8 cellular contexts compared by ENCODE assay signal in the genomic region with DNA sequence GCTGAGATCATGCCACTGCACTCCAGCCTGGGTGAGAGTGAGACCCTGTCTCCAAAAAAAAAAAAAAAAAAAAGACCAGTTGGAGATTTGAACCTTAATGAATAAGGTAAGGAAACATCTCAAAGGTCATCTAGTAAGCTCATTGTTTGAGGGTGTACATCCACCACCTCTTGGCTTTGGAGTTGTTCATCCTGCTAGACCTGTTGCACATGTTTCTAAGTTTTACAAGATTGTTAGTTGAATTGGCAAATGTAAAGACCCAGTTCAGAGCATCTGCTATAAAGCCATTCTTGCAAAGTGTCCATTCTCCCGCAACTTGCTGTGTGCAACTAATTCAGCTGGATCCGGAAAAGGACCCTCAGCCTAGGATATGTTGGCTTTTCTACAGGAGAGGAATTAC. TPM values are rescaled to one million over a fixed set of nuclear protein-coding genes. Genes with fewer than 3 reads are reported as not detected.
DNase-seq lines count a peak whose midpoint lies in the region; FAIRE-seq and TF ChIP-seq lines count a peak whose summit lies in the region.

No MANE protein-coding gene starts in this region.

- peaks cover 64% of the 10 kb centered on the region for H3K36me3 ChIP-seq in DOHH2 (ENCODE audit: control insufficient read depth, low read length)
- peaks cover 55% of the 10 kb centered on the region for H3K36me3 ChIP-seq in NT2/D1 (ENCODE audit: insufficient read depth, insufficient read length, low read length)
- peaks cover 27 to 46% (median 41%) of the 10 kb centered on the region in 4 experiments for H3K36me3 ChIP-seq in H1 (ENCODE audit: control insufficient read depth in 2 of 4, insufficient read depth in 4 of 4, low read length in 3 of 4)

- peaks cover 15% of the 10 kb centered on the region; the same call in 1 of the 2 replicates for H4K20me1 ChIP-seq in DOHH2 (ENCODE audit: control insufficient read depth, insufficient read depth, low read depth, low read length)
- H4K20me1 ChIP-seq in H1 (replicated peaks in 1 of 2; ENCODE audit: control insufficient read depth in 1 of 2, insufficient read depth in 2 of 2, low read length in 2 of 2) = peaks cover 0 to 12% of the 10 kb centered on the region in 2 experiments

- H3K27me3 Mint-ChIP-seq in progenitor cell of endocrine pancreas = no peaks in the 10 kb centered on the region

- CTCF ChIA-PET in H1 (lab: Charles Lee; ENCODE audit: partially characterized antibody) = interaction anchor here (0.9 to 3.0 kb wide), 3 partner anchors 9 to 27 kb away, joined by 4 to 11 read pairs (median 6); no protein-coding TSS in a partner anchor

- DNase-seq in NT2/D1 (ENCODE audit: low read depth, low spot score) (no peak), H1 (ENCODE audit: low read depth in 1 of 2, low spot score in 2 of 2) (no peak), progenitor cell of endocrine pancreas (ENCODE audit: low spot score, unreplicated experiment) (no peak), DMS153 (lab: John Stamatoyannopoulos, UW) (no peak), dedifferentiated amniotic fluid mesenchymal stem cell (ENCODE audit: extremely low spot score) (no peak), mucosa of gallbladder (ENCODE audit: low spot score) (no peak), NCI-H2171 treated with DMSO at 0.1 percent for 48 hours (lab: John Stamatoyannopoulos, UW) (no peak)

- H3K9me3 ChIP-seq in DOHH2 (ENCODE audit: control insufficient read depth, insufficient read depth, low read length) = no peaks in the 10 kb centered on the region
- no peaks in the 10 kb centered on the region for H3K9me3 ChIP-seq in NT2/D1 (ENCODE audit: insufficient read depth, low read length)
- H3K9me3 ChIP-seq in H1 (ENCODE audit: insufficient read depth in 2 of 2, low read depth in 1 of 2, low read length in 1 of 2) = no peaks in the 10 kb centered on the region

- no peak for FAIRE-seq in H1 (lab: Jason Lieb, UNC)

- H2BK12ac ChIP-seq in H1 (ENCODE audit: low read depth, low read length) = no peak overlapping the region

- H3K9me3 Mint-ChIP-seq in progenitor cell of endocrine pancreas (ENCODE audit: low read depth) = no peaks in the 10 kb centered on the region

- peaks cover 3% of the 10 kb centered on the region; the same call in 1 of the 2 replicates for H3K79me1 ChIP-seq in H1 (ENCODE audit: low read depth, low read length)

- H3F3A ChIP-seq in DOHH2 (ENCODE audit: control insufficient read depth, insufficient read depth) = peaks cover 6% of the 10 kb centered on the region; the same call in 1 of the 2 replicates

- H2BK120ac ChIP-seq in H1 (replicated peaks; ENCODE audit: low read depth, low read length) = no peak overlapping the region

- H2BK20ac ChIP-seq in H1 (ENCODE audit: low read length) = no peak overlapping the region

- H3K4ac ChIP-seq in H1 (replicated peaks; ENCODE audit: insufficient read length, low read depth, low read length) = no peak overlapping the region

- peak overlapping the region; percentile 99 for H3K4me3 ChIP-seq in DOHH2 (ENCODE audit: low read length)
- peak overlapping the region; percentile 99 for H3K4me3 ChIP-seq in NT2/D1 (ENCODE audit: insufficient read length, low read depth)
- H3K4me3 ChIP-seq in H1 (ENCODE audit: extremely low read depth in 1 of 4, insufficient read depth in 2 of 4, low read depth in 3 of 4, low read length in 4 of 4) = peak overlapping the region in 3 of 4 experiments; percentile 74 to 96 (median 76); a peak in 5 of 8 replicates

- TF ChIP-seq RAD21 in H1 (IDR thresholded peaks at IDR 0.05 in 1 of 2, conservative IDR thresholded peaks at IDR 0.05 in 1 of 2; ENCODE audit: low read depth in 2 of 2, low read length in 2 of 2) = no peak

- peaks cover 20% of the 10 kb centered on the region for H3K4me1 Mint-ChIP-seq in progenitor cell of endocrine pancreas (ENCODE audit: low read depth)

- TF ChIP-seq CTCF in DOHH2 (IDR thresholded peaks at IDR 0.05; ENCODE audit: low read depth, low read length, poor library complexity, severe bottlenecking) = no peak
- no peak for TF ChIP-seq CTCF in H1 (IDR thresholded peaks at IDR 0.05; ENCODE audit: control extremely low read depth in 1 of 3, insufficient read depth in 1 of 3, low read depth in 1 of 3, low read length in 3 of 3)
- TF ChIP-seq CTCF in progenitor cell of endocrine pancreas (IDR thresholded peaks at IDR 0.05; ENCODE audit: unreplicated experiment) = no peak

- H3K9me2 ChIP-seq in DOHH2 (replicated peaks; ENCODE audit: control insufficient read depth, low read length) = no peaks in the 10 kb centered on the region

- no peak overlapping the region for H2BK15ac ChIP-seq in H1 (ENCODE audit: low read length)

- peak overlapping the region; percentile 87 for H3K4me3 Mint-ChIP-seq in progenitor cell of endocrine pancreas (ENCODE audit: low read depth)

- H3K27ac ChIP-seq in DOHH2 (ENCODE audit: low read depth, low read length) (no peak overlapping the region), H1 (ENCODE audit: low read depth, low read length) (no peak overlapping the region)

- TF ChIP-seq EP300 in H1 (IDR thresholded peaks at IDR 0.05; ENCODE audit: borderline replicate concordance in 1 of 2, low read depth in 2 of 2, low read length in 2 of 2) = no peak

- H3K18ac ChIP-seq in H1 (ENCODE audit: extremely low read depth, low read length) = no peak overlapping the region

- H4K91ac ChIP-seq in H1 (replicated peaks; ENCODE audit: insufficient read length, low read length) = no peak overlapping the region

- H3K36me3 Mint-ChIP-seq in progenitor cell of endocrine pancreas (ENCODE audit: insufficient read depth) = peaks cover 10% of the 10 kb centered on the region

- no peak for TF ChIP-seq POLR2A in H1 (IDR thresholded peaks at IDR 0.05; ENCODE audit: control extremely low read depth in 1 of 2, low read depth in 2 of 2, low read length in 2 of 2)

- H4K8ac ChIP-seq in H1 (ENCODE audit: extremely low read depth, insufficient read depth, low read length) = no peak overlapping the region

- WGBS in H1 (ENCODE audit: extremely low coverage in 1 of 2, insufficient coverage in 1 of 2, insufficient read length in 1 of 2, insufficient replicate concordance in 2 of 2, low coverage in 1 of 2, low lambda C conversion rate in 2 of 2, missing lambda C conversion rate in 1 of 2), 2 experiments = 100% methylated on average over 2 of the region's 2 CpGs; no CpG with 5 or more reads in 1 of the 2 experiments

- no peak overlapping the region for H3K14ac ChIP-seq in H1 (ENCODE audit: insufficient read length)

- peaks cover 2% of the 10 kb centered on the region; the same call in 1 of the 2 replicates for H3K23me2 ChIP-seq in H1 (ENCODE audit: low read depth, low read length)

- H2AFZ ChIP-seq in H1 (ENCODE audit: low read length) = no peak overlapping the region

- H3K9ac ChIP-seq in NT2/D1 (ENCODE audit: insufficient read length, low read depth) (peak overlapping the region; percentile 44), H1 (replicated peaks in 1 of 4; ENCODE audit: extremely low read depth in 1 of 4, low read depth in 3 of 4, low read length in 3 of 4) (no peak overlapping the region)

- POLR2A ChIA-PET in H1 (lab: Charles Lee; ENCODE audit: partially characterized antibody) = interaction anchor here (0.6 to 3.8 kb wide), 6 partner anchors 8 to 29 kb away, joined by 3 to 29 read pairs (median 4); no protein-coding TSS in a partner anchor

- H3K23ac ChIP-seq in H1 (ENCODE audit: insufficient read length) = no peak overlapping the region

- H3K79me2 ChIP-seq in DOHH2 (ENCODE audit: control insufficient read depth, low read length) (peaks cover 67% of the 10 kb centered on the region), H1 (ENCODE audit: control insufficient read depth in 1 of 2, insufficient read depth in 2 of 2, low read length in 2 of 2) (peaks cover 20 to 35% of the 10 kb centered on the region in 2 experiments)

- no peak overlapping the region for H2BK5ac ChIP-seq in H1 (ENCODE audit: low read depth, low read length)

- no peak overlapping the region for H3K27ac Mint-ChIP-seq in progenitor cell of endocrine pancreas

- no peak overlapping the region for H4K5ac ChIP-seq in H1 (ENCODE audit: insufficient read length, low read depth, low read length)

- peak overlapping the region; percentile 82 for H3K4me2 ChIP-seq in DOHH2 (ENCODE audit: low read length)
- peak overlapping the region; percentile 79 to 95 for H3K4me2 ChIP-seq in H1 (ENCODE audit: insufficient read depth in 1 of 2, low read depth in 2 of 2, low read length in 2 of 2)

- H3K27me3 ChIP-seq in DOHH2 (ENCODE audit: control insufficient read depth, low read length) (no peaks in the 10 kb centered on the region), NT2/D1 (ENCODE audit: insufficient read depth, insufficient read length) (no peaks in the 10 kb centered on the region), H1 (replicated peaks in 1 of 4; ENCODE audit: control insufficient read depth in 3 of 4, extremely low read depth in 1 of 4, insufficient read depth in 3 of 4, low read length in 3 of 4) (no peaks in the 10 kb centered on the region; a peak in 1 of 7 replicates)

- H3K56ac ChIP-seq in H1 (replicated peaks; ENCODE audit: insufficient read length, low read depth, low read length) = no peak overlapping the region

- no peak overlapping the region for H2AK5ac ChIP-seq in H1 (ENCODE audit: low read depth, low read length)

- H3K4me1 ChIP-seq in DOHH2 (ENCODE audit: control insufficient read depth, low read length) (peaks cover 29% of the 10 kb centered on the region), NT2/D1 (ENCODE audit: insufficient read depth, insufficient read length) (peaks cover 3% of the 10 kb centered on the region), H1 (replicated peaks in 1 of 4; ENCODE audit: control insufficient read depth in 3 of 4, insufficient read depth in 4 of 4, low read length in 3 of 4) (no peaks in the 10 kb centered on the region; a peak in 1 of 7 replicates)

TF ChIP-seq in H1, 55 proteins besides CTCF, POLR2A, EP300 and RAD21 (continues in another document):
- no peak for TF ChIP-seq SUZ12 (IDR thresholded peaks at IDR 0.05; ENCODE audit: low read length)
- TF ChIP-seq, protein P1, sequence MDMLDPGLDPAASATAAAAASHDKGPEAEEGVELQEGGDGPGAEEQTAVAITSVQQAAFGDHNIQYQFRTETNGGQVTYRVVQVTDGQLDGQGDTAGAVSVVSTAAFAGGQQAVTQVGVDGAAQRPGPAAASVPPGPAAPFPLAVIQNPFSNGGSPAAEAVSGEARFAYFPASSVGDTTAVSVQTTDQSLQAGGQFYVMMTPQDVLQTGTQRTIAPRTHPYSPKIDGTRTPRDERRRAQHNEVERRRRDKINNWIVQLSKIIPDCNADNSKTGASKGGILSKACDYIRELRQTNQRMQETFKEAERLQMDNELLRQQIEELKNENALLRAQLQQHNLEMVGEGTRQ (IDR thresholded peaks at IDR 0.05; ENCODE audit: low read length) = no peak

RNA-seq across cellular contexts. Expression of a gene that starts 1.5 kb away (rescaled TPM):
- 148 and 153 TPM in 2 replicates for total RNA-seq in H1 (2021; fragmentation: NEBNext Ultra II Directional; extraction: Animal tissue kit (Norgen Biotek cat#: 25700))
- 72.0 and 91.1 TPM in 2 replicates for polyA plus RNA-seq in H1 (2011; rRNA removed)
- polyA plus RNA-seq in H1 (2011; cell fraction: cytosol; rRNA removed) = 139 TPM
- 71.8 TPM for polyA plus RNA-seq in H1 (2011; cell fraction: nucleus; rRNA removed)
- polyA plus RNA-seq in H1 (2012, experiment 1 of 2) = 187 to 200 TPM (median 193 TPM) in 4 replicates
- polyA plus RNA-seq in H1 (2012, experiment 2 of 2) = 44.4 TPM
- 126 TPM for polyA plus RNA-seq in H1 (2013, experiment 1 of 2)
- 130 TPM for polyA plus RNA-seq in H1 (2013, experiment 2 of 2)
- 96.0 and 119 TPM in 2 replicates for polyA minus RNA-seq in H1 (2011; rRNA and poly(A)+ RNA removed)
- polyA minus RNA-seq in H1 (2011; cell fraction: cytosol; rRNA and poly(A)+ RNA removed) = 80.3 TPM
- 67.5 TPM for polyA minus RNA-seq in H1 (2011; cell fraction: nucleus; rRNA and poly(A)+ RNA removed)
- 87.6 and 92.9 TPM in 2 replicates for total RNA-seq in progenitor cell of endocrine pancreas
- 64.3 TPM for total RNA-seq in mucosa of gallbladder
